ENCODE assay signal across 12 cellular contexts in the genomic region with DNA sequence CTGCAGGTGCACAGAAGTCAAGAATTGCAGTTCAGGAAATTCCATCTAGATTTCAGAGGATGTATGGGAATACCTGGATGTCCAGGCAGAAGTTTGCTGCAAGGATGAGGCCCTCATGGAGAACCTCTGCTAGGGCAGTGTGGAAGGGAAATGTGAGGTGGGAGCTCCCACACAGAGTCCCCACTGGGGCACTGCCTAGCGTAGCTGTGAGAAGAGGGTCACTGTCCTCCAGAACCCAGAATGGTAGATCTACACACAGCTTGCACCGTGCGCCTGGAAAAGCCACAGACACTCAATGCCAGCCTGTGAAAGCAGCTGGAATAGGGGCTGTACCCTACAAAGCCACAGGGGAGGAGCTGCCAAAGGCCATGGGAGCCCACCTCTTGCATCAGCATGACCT.
"Had no signal": no experiment of that assay in that cellular context is flagged by ENCODE, and none has a peak within 500 bp of the region (broad histone marks: within the 10 kb centered on the region; RNA-seq: fewer than 3 reads in every experiment).

No MANE protein-coding gene starts in this region.

- H3K4me3 Mint-ChIP-seq: H9, HFFc6, IgD-negative memory B cell had no signal

- H3K4me2 ChIP-seq: KMS-11 had no signal

- H3K36me3 Mint-ChIP-seq: IgD-negative memory B cell had no signal

- H3K9ac ChIP-seq: GM23248, KMS-11 had no signal

- H3K4me1 Mint-ChIP-seq: H9, IgD-negative memory B cell had no signal

- H3K27ac ChIP-seq: GM23248, HL-60, KMS-11 had no signal

- H3K4me3 ChIP-seq: GM23248 had no signal

- H3K27ac Mint-ChIP-seq: H9, HFFc6, IgD-negative memory B cell had no signal

- H3K27me3 Mint-ChIP-seq: IgD-negative memory B cell had no signal

- DNase-seq: GM23248, GOT3, H9, HCEC 1CT, HFFc6, Karpas-422, KBM-7 had no signal

- H2AFZ ChIP-seq: GM23248 had no signal

- ATAC-seq: HepG2 had no signal

- FAIRE-seq: H54, HepG2 had no signal
